ENCODE assay signal across 7 cellular contexts in genomic region chr2:71416866-71417265, GRCh38. TPM values are rescaled to one million over a fixed set of nuclear protein-coding genes. Genes with fewer than 3 reads are reported as not detected.
DNase-seq lines count a peak whose midpoint lies in the region; ATAC-seq and TF ChIP-seq lines count a peak whose summit lies in the region.
"Not testable (repeated sequence)": the region's sequence is repeated elsewhere in the genome, so short reads cannot be mapped to it uniquely, and the experiment has no call there.

No MANE protein-coding gene starts in this region.

- not testable (repeated sequence) for H3K4me2 ChIP-seq in H9 (ENCODE audit: insufficient read depth, insufficient read length, low read length)

- H4K20me1 ChIP-seq in H9 (ENCODE audit: control insufficient read depth, insufficient read depth, insufficient read length) = not testable (repeated sequence)

- not testable (repeated sequence) for H4K91ac ChIP-seq in H9 (ENCODE audit: insufficient read length, low read depth, low read length)

- not testable (repeated sequence) for H2AK5ac ChIP-seq in H9 (ENCODE audit: insufficient read length, low read length)

- not testable (repeated sequence) for BruUV-seq in MCF 10A (replicated peaks; lab: Mats Ljungman, UMichigan)

- not testable (repeated sequence) for H3K27me3 Mint-ChIP-seq in H9 (ENCODE audit: low read depth); activated T-cell treated with anti-CD3 and anti-CD28 coated beads, Interleukin-2, amount 50 U/mL, for 72 hours (ENCODE audit: low read depth); MCF 10A (ENCODE audit: insufficient read depth, unreplicated experiment); memory B cell

- intact Hi-C loops in MCF 10A (cut with micrococcal nuclease) = not testable (repeated sequence)

- not testable (repeated sequence) for H3K4ac ChIP-seq in H9 (ENCODE audit: low read depth, low read length)

- H3K27ac ChIP-seq in H9 (ENCODE audit: insufficient read length, low read depth, low read length) = not testable (repeated sequence)
- H3K27ac ChIP-seq in VCaP (peak overlapping the region; percentile 64), foreskin keratinocyte (peak overlapping the region; percentile 93), skin epidermis (peak overlapping the region in 10 of 21 experiments; percentile 27 to 84 (median 56))

- H3K18ac ChIP-seq in H9 (ENCODE audit: insufficient read length, low read depth, low read length) = not testable (repeated sequence)

- not testable (repeated sequence) for H2AFZ ChIP-seq in H9 (ENCODE audit: low read length)

- peak overlapping the region; percentile 54 for H3K9ac ChIP-seq in H9 (ENCODE audit: extremely low read depth, insufficient read length, low read length)

- H2BK12ac ChIP-seq in H9 (ENCODE audit: insufficient read length, low read depth, low read length) = not testable (repeated sequence)

- H3K56ac ChIP-seq in H9 (ENCODE audit: insufficient read length, low read depth, low read length) = not testable (repeated sequence)

- not testable (repeated sequence) for H2BK120ac ChIP-seq in H9 (ENCODE audit: low read depth, low read length, poor library complexity, severe bottlenecking)

- not testable (repeated sequence) for H3K23me2 ChIP-seq in H9 (ENCODE audit: insufficient read length, low read depth, low read length, poor library complexity, severe bottlenecking)

- H3K4me1 Mint-ChIP-seq in H9 = peaks cover 4 to 13% of the 10 kb centered on the region in 2 experiments
- not testable (repeated sequence) for H3K4me1 Mint-ChIP-seq in activated T-cell treated with anti-CD3 and anti-CD28 coated beads, Interleukin-2, amount 50 U/mL, for 72 hours (ENCODE audit: low read depth); MCF 10A (ENCODE audit: insufficient read depth, unreplicated experiment); memory B cell

- not testable (repeated sequence) for H3K79me2 ChIP-seq in H9 (ENCODE audit: insufficient read depth, low read length)

- WGBS in H9 (ENCODE audit: extremely low coverage, insufficient read length, low lambda C conversion rate) = no CpG with 5 or more reads among the region's 15 CpGs

- H3K4me3 Mint-ChIP-seq in H9 (peak overlapping the region; percentile 73 to 87; a peak in 4 of 5 replicates), MCF 10A (ENCODE audit: unreplicated experiment) (peak overlapping the region; percentile 67), memory B cell (peak overlapping the region; percentile 90)
- H3K4me3 Mint-ChIP-seq in activated T-cell treated with anti-CD3 and anti-CD28 coated beads, Interleukin-2, amount 50 U/mL, for 72 hours = peak overlapping the region; percentile 84 to 95

- H4K5ac ChIP-seq in H9 (ENCODE audit: insufficient read length, low read depth, low read length) = not testable (repeated sequence)

- not testable (repeated sequence) for H3K79me1 ChIP-seq in H9 (ENCODE audit: insufficient read depth, low read depth, low read length, poor library complexity, severe bottlenecking)

- H3K27ac Mint-ChIP-seq in H9 (peak overlapping the region in 1 of 3 experiments; percentile 61; a peak in 1 of 7 replicates), MCF 10A (ENCODE audit: low read depth, unreplicated experiment) (peak overlapping the region; percentile 10), memory B cell (peak overlapping the region; percentile 93)
- H3K27ac Mint-ChIP-seq in activated T-cell treated with anti-CD3 and anti-CD28 coated beads, Interleukin-2, amount 50 U/mL, for 72 hours = peak overlapping the region; percentile 50

- ATAC-seq in activated T-cell treated with anti-CD3 and anti-CD28 coated beads, Interleukin-2, amount 50 U/mL, for 72 hours (replicated peaks in 1 of 2); foreskin keratinocyte; memory B cell (ENCODE audit: low read depth): not testable (repeated sequence)

- H4K8ac ChIP-seq in H9 (replicated peaks; ENCODE audit: insufficient read length, low read depth, low read length) = not testable (repeated sequence)

- CTCF ChIA-PET in MCF 10A (lab: Yijun Ruan, JAX) = not testable (repeated sequence)

- peak overlapping the region in 5 of 7 experiments; percentile 5 to 33 (median 21) for H3K4me3 ChIP-seq in skin epidermis

- H2BK5ac ChIP-seq in H9 (ENCODE audit: insufficient read length, low read length) = not testable (repeated sequence)

- not testable (repeated sequence) for H3K27me3 ChIP-seq in H9 (ENCODE audit: insufficient read depth, low read length); foreskin keratinocyte

- H3K9me3 ChIP-seq in H9 (ENCODE audit: control insufficient read depth, low read depth, low read length) = not testable (repeated sequence)

- H2BK20ac ChIP-seq in H9 (ENCODE audit: low read depth, low read length, poor library complexity, severe bottlenecking) = not testable (repeated sequence)

- POLR2A ChIA-PET in MCF 10A (lab: Yijun Ruan, JAX) = interaction anchor here (1.2 to 1.7 kb wide), 2 partner anchors 8 to 18 kb away, joined by 6 read pairs; no protein-coding TSS in a partner anchor

- DNase-seq in H9; MCF 10A (ENCODE audit: unreplicated experiment); foreskin keratinocyte: not testable (repeated sequence)
- DNase-seq in activated T-cell treated with anti-CD3 and anti-CD28 coated beads, Interleukin-2, amount 50 U/mL, for 72 hours = peak; percentile 9 to 13
- DNase-seq in memory B cell (ENCODE audit: low spot score in 2 of 2) = peak in 1 of 2 donors; percentile 42

- H3K14ac ChIP-seq in H9 (ENCODE audit: insufficient read depth, low read length) = not testable (repeated sequence)

- TF ChIP-seq CTCF in H9 (conservative IDR thresholded peaks at IDR 0.05); VCaP (conservative IDR thresholded peaks at IDR 0.05); MCF 10A (IDR thresholded peaks at IDR 0.05; ENCODE audit: unreplicated experiment); foreskin keratinocyte (conservative IDR thresholded peaks at IDR 0.05): not testable (repeated sequence)

- H3K36me3 Mint-ChIP-seq in H9 (ENCODE audit: insufficient read depth in 1 of 3, low read depth in 3 of 3); activated T-cell treated with anti-CD3 and anti-CD28 coated beads, Interleukin-2, amount 50 U/mL, for 72 hours (ENCODE audit: insufficient read depth in 2 of 2); memory B cell: not testable (repeated sequence)
- peaks cover 15% of the 10 kb centered on the region for H3K36me3 Mint-ChIP-seq in MCF 10A (ENCODE audit: insufficient read depth, unreplicated experiment)

- H2BK15ac ChIP-seq in H9 (ENCODE audit: low read depth, low read length) = not testable (repeated sequence)

- not testable (repeated sequence) for H3K23ac ChIP-seq in H9 (ENCODE audit: insufficient read length, low read depth, low read length)

- H3T11ph ChIP-seq in H9 (ENCODE audit: low read length) = not testable (repeated sequence)

- H3K9me3 Mint-ChIP-seq in H9; activated T-cell treated with anti-CD3 and anti-CD28 coated beads, Interleukin-2, amount 50 U/mL, for 72 hours; MCF 10A (ENCODE audit: unreplicated experiment); memory B cell: not testable (repeated sequence)

- H3K4me1 ChIP-seq in H9 (ENCODE audit: insufficient read depth, low read length); foreskin keratinocyte: not testable (repeated sequence)

RNA-seq across cellular contexts. Expression of gene DYSF, which starts 36.5 kb away (rescaled TPM):
- total RNA-seq in H9 (2021) (4.8 and 5.5 TPM in 2 replicates), MCF 10A (2022) (2.0 and 2.1 TPM in 2 replicates), foreskin keratinocyte (0.56 and 0.82 TPM in 2 replicates)
- 1 to 10 TPM in 1 of 2 donors, under 1 TPM in 1; 0.77 to 1.6 TPM for total RNA-seq in activated T-cell treated with anti-CD3 and anti-CD28 coated beads, Interleukin-2, amount 50 U/mL, for 72 hours
- 0.52 and 0.57 TPM in 2 replicates for polyA plus RNA-seq in foreskin keratinocyte
